10 cellular contexts compared by ENCODE assay signal in genomic region chr11:134398644-134399292, GRCh38.
"Had no signal": no experiment of that assay in that cellular context is flagged by ENCODE, and none has a peak within 500 bp of the region (broad histone marks: within the 10 kb centered on the region; RNA-seq: fewer than 3 reads in every experiment).

No MANE protein-coding gene starts in this region.

- H3K27ac ChIP-seq: adrenal gland, left ventricle myocardium inferior, parathyroid adenoma, transverse colon had no signal

- DNase-seq: activated CD4-positive, alpha-beta T cell treated with anti-CD3 and anti-CD28 coated beads, Interleukin-2, amount 10 ng/mL, durations not matched to agents 7 days and 5 days; activated CD4-positive, CD25-positive, alpha-beta regulatory T cell; activated naive CD4-positive, alpha-beta T cell treated with anti-CD3 and anti-CD28 coated beads, Interleukin-2, amount 10 ng/mL, durations not matched to agents 7 days and 5 days; activated T-cell treated with anti-CD3 and anti-CD28 coated beads for 4 hours; adrenal gland; left ventricle myocardium inferior; mesenchymal stem cell; T-helper 2 cell; transverse colon had no signal
